In genomic region chr19:20923077-20923871, GRCh38 we compare ENCODE assay signal across 8 cellular contexts. TPM values are rescaled to one million over a fixed set of nuclear protein-coding genes. Genes with fewer than 3 reads are reported as not detected.
A peak's percentile ranks its signal among the peaks of the same experiment; 100 is the strongest.
DNase-seq lines count a peak whose midpoint lies in the region; ATAC-seq and TF ChIP-seq lines count a peak whose summit lies in the region.

ZNF85 (plus strand) TSS chr19:20923251; CDS start chr19:20923401, 150 bp downstream.

- no peaks in the 10 kb centered on the region for H3K36me3 ChIP-seq in skeletal muscle tissue (ENCODE audit: control insufficient read depth in 3 of 3, insufficient read depth in 3 of 3, low read length in 3 of 3)

- H3K9me3 ChIP-seq in iPS-18c (ENCODE audit: control insufficient read depth, insufficient read depth, low read length) = no peaks in the 10 kb centered on the region
- no peaks in the 10 kb centered on the region for H3K9me3 ChIP-seq in skeletal muscle tissue (ENCODE audit: control insufficient read depth in 3 of 3, low read length in 3 of 3)

- no peaks in the 10 kb centered on the region for H3K27me3 ChIP-seq in skeletal muscle tissue (ENCODE audit: control insufficient read depth in 3 of 3, insufficient read depth in 3 of 3, low read length in 3 of 3)

- TF ChIP-seq CTCF in GM13976 (IDR thresholded peaks at IDR 0.05; ENCODE audit: borderline replicate concordance, control extremely low read depth, extremely low read depth, insufficient read depth, missing control alignments) = no peak
- no peak for TF ChIP-seq CTCF in VCaP (conservative IDR thresholded peaks at IDR 0.05)

- in situ Hi-C loops in GM13976 (cut with MboI; ENCODE audit: low sequenced_read_pairs, unreplicated experiment) (no loop called here), T47D (cut with HindIII; ENCODE audit: low pct_unique_long_range_greater_than_20kb, low sequenced_read_pairs) (no loop called here)

- peak within 1 kb of the TSS; percentile 85 for H3K27ac ChIP-seq in VCaP
- H3K27ac ChIP-seq in skeletal muscle tissue (ENCODE audit: low read depth, low read length) = peak within 1 kb of the TSS; percentile 80

- H3K9ac ChIP-seq in skeletal muscle tissue (ENCODE audit: low read depth in 1 of 3, low read length in 3 of 3) = peak within 1 kb of the TSS; percentile 79 to 85 (median 82)

- ATAC-seq in HG02798 (IDR thresholded peaks at IDR 0.05; ENCODE audit: poor library complexity, unreplicated experiment) = peak; percentile 99

- DNase-seq in GM13976 (ENCODE audit: low spot score) = peak; percentile 78
- peak; percentile 93 for DNase-seq in NCI-H2029 (lab: John Stamatoyannopoulos, UW)
- DNase-seq in T47D (ENCODE audit: low read depth in 1 of 2, low spot score in 1 of 2) = peak; percentile 30 to 96
- no peak for DNase-seq in NOMO-1 treated with dmso at 0.1 percent for 144 hours (lab: John Stamatoyannopoulos, UW; ENCODE audit: unreplicated experiment)

- H3K4me3 ChIP-seq in iPS-18c (ENCODE audit: insufficient read depth, low read depth, low read length) (peak within 1 kb of the TSS; percentile 97), skeletal muscle tissue (ENCODE audit: low read length in 3 of 3) (peak within 1 kb of the TSS; percentile 77 to 87 (median 86))

- H3K4me1 ChIP-seq in skeletal muscle tissue (ENCODE audit: control insufficient read depth in 3 of 3, insufficient read depth in 3 of 3, low read length in 3 of 3) = no peaks in the 10 kb centered on the region

RNA-seq across cellular contexts. Expression of gene ZNF85, which starts in this region (rescaled TPM):
- 14.6 TPM for total RNA-seq in skeletal muscle tissue
